Comparison of ENCODE assay signal across 19 cellular contexts in genomic region chr16:86362155-86362849, GRCh38.
A peak's percentile ranks its signal among the peaks of the same experiment; 100 is the strongest.
DNase-seq lines count a peak whose midpoint lies in the region; ATAC-seq and TF ChIP-seq lines count a peak whose summit lies in the region.
"Had no signal": no experiment of that assay in that cellular context is flagged by ENCODE, and none has a peak within 500 bp of the region (broad histone marks: within the 10 kb centered on the region; RNA-seq: fewer than 3 reads in every experiment).

No MANE protein-coding gene starts in this region.

- 0 out of 2 replicates have a peak, but pooled peaks cover 2% of the 10 kb centered on the region for H3F3A ChIP-seq in GM23338 (replicated peaks; ENCODE audit: low read depth)

- peaks cover 33% of the 10 kb centered on the region for H3K4me1 ChIP-seq in GM23338 (ENCODE audit: insufficient read depth)
- peaks cover 0 to 48% (median 46%) of the 10 kb centered on the region in 4 donors for H3K4me1 ChIP-seq in esophagus muscularis mucosa
- H3K4me1 ChIP-seq in rectal smooth muscle tissue (ENCODE audit: control insufficient read depth, insufficient read depth, low read length): peaks cover 27% of the 10 kb centered on the region

- no peak for TF ChIP-seq EP300 in esophagus muscularis mucosa (IDR thresholded peaks at IDR 0.05)

- no peak overlapping the region for H3K4me2 ChIP-seq in GM23338
- H3K4me2 ChIP-seq: BLaER1 had no signal

- H3K27me3 ChIP-seq in GM23338 (ENCODE audit: insufficient read depth): no peaks in the 10 kb centered on the region
- H3K27me3 ChIP-seq in esophagus muscularis mucosa: no peaks in the 10 kb centered on the region
- no peaks in the 10 kb centered on the region for H3K27me3 ChIP-seq in rectal smooth muscle tissue (ENCODE audit: control insufficient read depth, insufficient read depth, low read length)

- H3K36me3 Mint-ChIP-seq in GM23338 (ENCODE audit: low read depth) (peaks cover 3% of the 10 kb centered on the region; the same call in 1 of the 3 replicates), nephron progenitor cell (ENCODE audit: low read depth) (no peaks in the 10 kb centered on the region)
- H3K36me3 Mint-ChIP-seq: activated naive CD8-positive, alpha-beta T cell had no signal

- TF ChIP-seq POLR2A in esophagus muscularis mucosa (IDR thresholded peaks at IDR 0.05; ENCODE audit: low read depth): no peak

- H3K4me3 ChIP-seq in GM23338 (no peak overlapping the region), esophagus muscularis mucosa (no peak overlapping the region), rectal smooth muscle tissue (ENCODE audit: low read length) (no peak overlapping the region)
- H3K4me3 ChIP-seq: BLaER1, dorsolateral prefrontal cortex, mucosa of descending colon had no signal

- H4K20me1 ChIP-seq in GM23338 (replicated peaks; ENCODE audit: insufficient read depth): no peaks in the 10 kb centered on the region
- H4K20me1 ChIP-seq: BLaER1 had no signal

- H3K27ac Mint-ChIP-seq in GM23338 (no peak overlapping the region), nephron progenitor cell (no peak overlapping the region)
- H3K27ac Mint-ChIP-seq: activated CD4-positive, alpha-beta T cell treated with anti-CD3 and anti-CD28 coated beads, Interleukin-2, amount 10 ng/mL, durations not matched to agents 7 days and 5 days; activated naive CD8-positive, alpha-beta T cell had no signal

- peaks cover 3% of the 10 kb centered on the region; the same call in 2 of the 3 replicates for H3K9me3 Mint-ChIP-seq in GM23338
- no peaks in the 10 kb centered on the region for H3K9me3 Mint-ChIP-seq in nephron progenitor cell
- H3K9me3 Mint-ChIP-seq: activated CD4-positive, alpha-beta T cell treated with anti-CD3 and anti-CD28 coated beads, Interleukin-2, amount 10 ng/mL, durations not matched to agents 7 days and 5 days had no signal

- H2AFZ ChIP-seq in GM23338: no peak overlapping the region

- no peaks in the 10 kb centered on the region for H3K9me3 ChIP-seq in esophagus muscularis mucosa
- H3K9me3 ChIP-seq: BLaER1, mucosa of descending colon had no signal

- H3K9me2 ChIP-seq in GM23338 (ENCODE audit: insufficient read depth): no peaks in the 10 kb centered on the region

- H3K4me3 Mint-ChIP-seq in GM23338 (no peak overlapping the region), nephron progenitor cell (no peak overlapping the region)
- H3K4me3 Mint-ChIP-seq: activated CD4-positive, alpha-beta T cell treated with anti-CD3 and anti-CD28 coated beads, Interleukin-2, amount 10 ng/mL, durations not matched to agents 7 days and 5 days; activated naive CD8-positive, alpha-beta T cell had no signal

- no peak overlapping the region for H3K9ac ChIP-seq in rectal smooth muscle tissue (ENCODE audit: low read length)
- H3K9ac ChIP-seq: BLaER1 had no signal

- intact Hi-C loops in esophagus muscularis mucosa (cut with DNase I): no loop called here

- DNase-seq in GM23338 (ENCODE audit: low spot score) (peak; percentile 57), RPMI7951 (ENCODE audit: low read depth) (peak; percentile 72), esophagus muscularis mucosa (ENCODE audit: extremely low spot score) (no peak), nephron progenitor cell (no peak), GM19238 (ENCODE audit: insufficient read length, low spot score) (no peak)
- DNase-seq in stimulated activated CD4-positive, alpha-beta T cell treated with anti-CD3 and anti-CD28 coated beads, Interleukin-15, amount 100 ng/mL, for 24 hours: no peak
- DNase-seq: activated CD4-positive, alpha-beta T cell treated with anti-CD3 and anti-CD28 coated beads, Interleukin-2, amount 10 ng/mL, durations not matched to agents 7 days and 5 days; activated T-cell treated with anti-CD3 and anti-CD28 coated beads, Interleukin-2, amount 50 U/mL, for 1 hour; dorsolateral prefrontal cortex; hippocampal formation; Kasumi-1; mucosa of descending colon; NCI-H146; NCI-H446; stimulated activated CD4-positive, alpha-beta T cell treated with anti-CD3 and anti-CD28 coated beads, Interleukin-4, amount 100 ng/mL, for 4 hours had no signal

- ATAC-seq in GM23338 (peak; percentile 67), GM18868 (IDR thresholded peaks at IDR 0.05; ENCODE audit: unreplicated experiment) (no peak)
- ATAC-seq: mucosa of descending colon had no signal

- peaks cover 40% of the 10 kb centered on the region for H3K4me1 Mint-ChIP-seq in GM23338
- peaks cover 41% of the 10 kb centered on the region for H3K4me1 Mint-ChIP-seq in nephron progenitor cell
- H3K4me1 Mint-ChIP-seq: activated CD4-positive, alpha-beta T cell treated with anti-CD3 and anti-CD28 coated beads, Interleukin-2, amount 10 ng/mL, durations not matched to agents 7 days and 5 days had no signal

- no peak for TF ChIP-seq CTCF in GM23338 (conservative IDR thresholded peaks at IDR 0.05; ENCODE audit: low read depth in 2 of 2)
- TF ChIP-seq CTCF in esophagus muscularis mucosa (IDR thresholded peaks at IDR 0.05): no peak
- no peak for TF ChIP-seq CTCF in nephron progenitor cell (IDR thresholded peaks at IDR 0.05)

- H3K27me3 Mint-ChIP-seq in GM23338 (ENCODE audit: insufficient read depth, low read depth, poor library complexity) (peaks cover 6% of the 10 kb centered on the region), nephron progenitor cell (ENCODE audit: low read depth, poor library complexity) (peaks cover 42% of the 10 kb centered on the region)

- H3K79me2 ChIP-seq in GM23338 (replicated peaks; ENCODE audit: insufficient read depth): no peaks in the 10 kb centered on the region

- H3K36me3 ChIP-seq in GM23338 (ENCODE audit: insufficient read depth): no peaks in the 10 kb centered on the region
- no peaks in the 10 kb centered on the region for H3K36me3 ChIP-seq in esophagus muscularis mucosa
- no peaks in the 10 kb centered on the region for H3K36me3 ChIP-seq in rectal smooth muscle tissue (ENCODE audit: control insufficient read depth, insufficient read depth, low read length)
- H3K36me3 ChIP-seq: BLaER1 had no signal

- no peak overlapping the region for H3K27ac ChIP-seq in GM23338 (ENCODE audit: low read depth)
- peak overlapping the region; percentile 79 to 85 (median 82) for H3K27ac ChIP-seq in esophagus muscularis mucosa (replicated peaks in 1 of 4)
- peak overlapping the region; percentile 74 for H3K27ac ChIP-seq in rectal smooth muscle tissue (ENCODE audit: low read depth, low read length)
- H3K27ac ChIP-seq: BLaER1, dorsolateral prefrontal cortex had no signal

- 89% methylated on average over 9 of the region's 9 CpGs for WGBS in esophagus muscularis mucosa

TF ChIP-seq in GM23338, 12 proteins besides CTCF, POLR2A, EP300 and RAD21 (continues in another document):
- TF ChIP-seq ETS1 (IDR thresholded peaks at IDR 0.05): peak; percentile 35; the same call in 1 of the 2 replicates
- no peak for TF ChIP-seq EZH2 (IDR thresholded peaks at IDR 0.05; ENCODE audit: low read depth, unreplicated experiment)
- no peak for TF ChIP-seq NANOG (IDR thresholded peaks at IDR 0.05; ENCODE audit: borderline replicate concordance)
- TF ChIP-seq CREB1 (CRISPR knock-in tag; IDR thresholded peaks at IDR 0.05; ENCODE audit: low read depth): peak; percentile 27; the same call in 1 of the 2 replicates
- TF ChIP-seq JUNB (IDR thresholded peaks at IDR 0.05; ENCODE audit: unreplicated experiment): no peak

Comparison
In these comparisons a context has a peak if more than half of its experiments do, and no peak if none do; other contexts are left out.
1. DNase-seq: peak in GM23338 (single experiment) and RPMI7951 (single experiment); none in esophagus muscularis mucosa (single experiment), nephron progenitor cell (single experiment), GM19238 (single experiment) and stimulated activated CD4-positive, alpha-beta T cell treated with anti-CD3 and anti-CD28 coated beads, Interleukin-15, amount 100 ng/mL, for 24 hours (single experiment).